9 cellular contexts compared by ENCODE assay signal in the genomic region with DNA sequence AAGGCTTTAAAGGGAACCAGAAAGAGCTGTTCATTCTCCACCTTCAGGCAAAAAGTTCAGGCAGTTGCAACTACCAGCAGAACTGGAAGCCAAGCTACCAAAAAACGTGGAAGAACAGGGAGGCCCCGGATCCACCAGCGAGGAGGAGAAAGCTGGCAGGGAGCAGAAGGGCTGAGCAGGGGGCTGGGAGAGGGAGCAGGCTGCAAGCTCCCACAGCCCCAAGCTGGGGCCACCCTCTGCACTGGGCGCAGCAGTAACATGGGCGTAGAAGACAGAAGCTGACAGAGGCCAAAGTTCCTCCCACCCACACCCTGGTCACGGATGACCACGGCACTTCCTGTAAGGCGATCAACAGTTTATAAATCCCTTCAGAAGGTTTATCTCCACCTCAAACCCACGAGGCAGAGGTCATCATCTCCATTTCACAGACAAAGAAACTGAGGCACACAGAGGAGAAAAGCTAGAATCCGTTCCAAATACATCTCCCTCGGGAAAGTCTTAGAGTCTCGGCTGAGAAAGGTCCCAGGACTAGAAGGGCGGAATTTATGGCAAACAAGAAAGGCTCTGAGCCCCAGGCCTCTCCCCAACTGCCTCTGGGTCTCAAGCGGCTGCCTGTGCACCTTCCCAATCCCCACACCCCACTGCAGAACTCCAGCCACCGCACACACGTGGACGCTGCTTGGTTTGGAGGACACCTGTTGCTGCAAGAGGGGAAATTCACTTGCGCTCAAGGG. TPM values are rescaled to one million over a fixed set of nuclear protein-coding genes. Genes with fewer than 3 reads are reported as not detected.
DNase-seq lines count a peak whose midpoint lies in the region; ATAC-seq lines count a peak whose summit lies in the region.
"Had no signal": no experiment of that assay in that cellular context is flagged by ENCODE, and none has a peak within 500 bp of the region (broad histone marks: within the 10 kb centered on the region; RNA-seq: fewer than 3 reads in every experiment).

No MANE protein-coding gene starts in this region.

- peaks cover 2% of the 10 kb centered on the region for H3K27me3 Mint-ChIP-seq in activated naive CD4-positive, alpha-beta T cell treated with anti-CD3 and anti-CD28 coated beads for 36 hours (ENCODE audit: low read depth)
- peaks cover 14% of the 10 kb centered on the region for H3K27me3 Mint-ChIP-seq in activated T-helper 1 cell treated with anti-CD3 and anti-CD28 coated beads, Interleukin-12 subunit alpha, Interleukin-12 subunit beta, Interleukin-2, Interleukin-4 antibody, amounts not matched to agents 30 ng/mL and 10 ng/mL and 1 ng/mL, durations not matched to agents 14 hours and 24 hours and 36 hours (ENCODE audit: insufficient read depth)

- H3K9me3 ChIP-seq in subcutaneous abdominal adipose tissue (ENCODE audit: control insufficient read depth in 5 of 5, low read length in 5 of 5): no peaks in the 10 kb centered on the region
- H3K9me3 ChIP-seq: thoracic aorta had no signal

- no peaks in the 10 kb centered on the region for H3K36me3 ChIP-seq in subcutaneous abdominal adipose tissue (ENCODE audit: control insufficient read depth in 5 of 5, insufficient read depth in 5 of 5, low read length in 5 of 5)
- H3K36me3 ChIP-seq: thoracic aorta had no signal

- DNase-seq in activated naive CD4-positive, alpha-beta T cell treated with anti-CD3 and anti-CD28 coated beads for 36 hours: no peak
- DNase-seq in activated naive CD4-positive, alpha-beta T cell treated with Interleukin-2 at 50 U/mL for 16 hours: no peak
- DNase-seq in activated T-helper 1 cell treated with anti-CD3 and anti-CD28 coated beads, Interleukin-12 subunit alpha, Interleukin-12 subunit beta, Interleukin-2, Interleukin-4 antibody, amounts not matched to agents 30 ng/mL and 10 ng/mL and 1 ng/mL, durations not matched to agents 14 hours and 24 hours and 36 hours (ENCODE audit: low spot score): no peak
- peak; percentile 47 for DNase-seq in kidney tubule cell (ENCODE audit: low spot score)
- no peak for DNase-seq in NCI-H1436 (lab: John Stamatoyannopoulos, UW)
- no peak for DNase-seq in COR-L47 (lab: John Stamatoyannopoulos, UW)

- intact Hi-C loops in activated naive CD4-positive, alpha-beta T cell treated with anti-CD3 and anti-CD28 coated beads for 36 hours (cut with micrococcal nuclease): no loop called here
- intact Hi-C loops in activated T-helper 1 cell treated with anti-CD3 and anti-CD28 coated beads, Interleukin-12 subunit alpha, Interleukin-12 subunit beta, Interleukin-2, Interleukin-4 antibody, amounts not matched to agents 30 ng/mL and 10 ng/mL and 1 ng/mL, durations not matched to agents 14 hours and 24 hours and 36 hours (cut with micrococcal nuclease): loop anchor here (5.0 to 10.0 kb wide), 2 partner anchors 330 to 593 kb away; a partner anchor contains a TSS

- peaks cover 31% of the 10 kb centered on the region for H3K4me1 Mint-ChIP-seq in activated naive CD4-positive, alpha-beta T cell treated with anti-CD3 and anti-CD28 coated beads for 36 hours (ENCODE audit: low read depth)
- peaks cover 24% of the 10 kb centered on the region for H3K4me1 Mint-ChIP-seq in activated T-helper 1 cell treated with anti-CD3 and anti-CD28 coated beads, Interleukin-12 subunit alpha, Interleukin-12 subunit beta, Interleukin-2, Interleukin-4 antibody, amounts not matched to agents 30 ng/mL and 10 ng/mL and 1 ng/mL, durations not matched to agents 14 hours and 24 hours and 36 hours (ENCODE audit: low read depth)

- peaks cover 6 to 72% (median 36%) of the 10 kb centered on the region in 5 donors for H3K4me1 ChIP-seq in subcutaneous abdominal adipose tissue (ENCODE audit: control insufficient read depth in 5 of 5, insufficient read depth in 5 of 5, low read length in 5 of 5)

- H3K27ac Mint-ChIP-seq in activated naive CD4-positive, alpha-beta T cell treated with anti-CD3 and anti-CD28 coated beads for 36 hours: no peak overlapping the region
- no peak overlapping the region for H3K27ac Mint-ChIP-seq in activated T-helper 1 cell treated with anti-CD3 and anti-CD28 coated beads, Interleukin-12 subunit alpha, Interleukin-12 subunit beta, Interleukin-2, Interleukin-4 antibody, amounts not matched to agents 30 ng/mL and 10 ng/mL and 1 ng/mL, durations not matched to agents 14 hours and 24 hours and 36 hours

- H3K4me3 Mint-ChIP-seq in activated naive CD4-positive, alpha-beta T cell treated with anti-CD3 and anti-CD28 coated beads for 36 hours: peak overlapping the region; percentile 67
- H3K4me3 Mint-ChIP-seq in activated T-helper 1 cell treated with anti-CD3 and anti-CD28 coated beads, Interleukin-12 subunit alpha, Interleukin-12 subunit beta, Interleukin-2, Interleukin-4 antibody, amounts not matched to agents 30 ng/mL and 10 ng/mL and 1 ng/mL, durations not matched to agents 14 hours and 24 hours and 36 hours: peak overlapping the region; percentile 72

- peak overlapping the region in 2 of 5 donors; percentile 8 to 9 for H3K9ac ChIP-seq in subcutaneous abdominal adipose tissue (ENCODE audit: low read length in 5 of 5)

- peaks cover 0 to 3% (median 3%) of the 10 kb centered on the region in 5 donors for H3K27me3 ChIP-seq in subcutaneous abdominal adipose tissue (ENCODE audit: control insufficient read depth in 5 of 5, insufficient read depth in 4 of 5, low read length in 5 of 5)

- H3K9me3 Mint-ChIP-seq in activated naive CD4-positive, alpha-beta T cell treated with anti-CD3 and anti-CD28 coated beads for 36 hours: no peaks in the 10 kb centered on the region
- no peaks in the 10 kb centered on the region for H3K9me3 Mint-ChIP-seq in activated T-helper 1 cell treated with anti-CD3 and anti-CD28 coated beads, Interleukin-12 subunit alpha, Interleukin-12 subunit beta, Interleukin-2, Interleukin-4 antibody, amounts not matched to agents 30 ng/mL and 10 ng/mL and 1 ng/mL, durations not matched to agents 14 hours and 24 hours and 36 hours

- peak overlapping the region in 4 of 5 donors; percentile 33 to 61 (median 50) for H3K4me3 ChIP-seq in subcutaneous abdominal adipose tissue (ENCODE audit: low read depth in 1 of 5, low read length in 5 of 5)

- H3K36me3 Mint-ChIP-seq in activated naive CD4-positive, alpha-beta T cell treated with anti-CD3 and anti-CD28 coated beads for 36 hours (ENCODE audit: low read depth): no peaks in the 10 kb centered on the region
- H3K36me3 Mint-ChIP-seq in activated T-helper 1 cell treated with anti-CD3 and anti-CD28 coated beads, Interleukin-12 subunit alpha, Interleukin-12 subunit beta, Interleukin-2, Interleukin-4 antibody, amounts not matched to agents 30 ng/mL and 10 ng/mL and 1 ng/mL, durations not matched to agents 14 hours and 24 hours and 36 hours (ENCODE audit: low read depth): no peaks in the 10 kb centered on the region

- no peak for ATAC-seq in HG02571 (IDR thresholded peaks at IDR 0.05; ENCODE audit: unreplicated experiment)

- H3K27ac ChIP-seq in subcutaneous abdominal adipose tissue (ENCODE audit: low read depth, low read length): no peak overlapping the region
- H3K27ac ChIP-seq: thoracic aorta had no signal

- CTCF ChIA-PET in activated naive CD4-positive, alpha-beta T cell treated with anti-CD3 and anti-CD28 coated beads for 36 hours (lab: Charles Lee): no interaction called here

RNA-seq across cellular contexts. Expression of a gene that starts 1.8 kb away (rescaled TPM):
- 10 to 100 TPM; 11.3 to 12.7 TPM for total RNA-seq in activated naive CD4-positive, alpha-beta T cell treated with anti-CD3 and anti-CD28 coated beads for 36 hours
- total RNA-seq in activated T-helper 1 cell treated with anti-CD3 and anti-CD28 coated beads, Interleukin-12 subunit alpha, Interleukin-12 subunit beta, Interleukin-2, Interleukin-4 antibody, amounts not matched to agents 30 ng/mL and 10 ng/mL and 1 ng/mL, durations not matched to agents 14 hours and 24 hours and 36 hours: 7.4 and 7.6 TPM in 2 replicates

RNA-seq across cellular contexts. Expression of a gene that starts 42.7 kb away (rescaled TPM):
- under 1 TPM; 0.15 to 0.31 TPM for total RNA-seq in activated naive CD4-positive, alpha-beta T cell treated with anti-CD3 and anti-CD28 coated beads for 36 hours
- not detected in 2 replicates for total RNA-seq in activated T-helper 1 cell treated with anti-CD3 and anti-CD28 coated beads, Interleukin-12 subunit alpha, Interleukin-12 subunit beta, Interleukin-2, Interleukin-4 antibody, amounts not matched to agents 30 ng/mL and 10 ng/mL and 1 ng/mL, durations not matched to agents 14 hours and 24 hours and 36 hours
